ENCODE assay signal across 27 cellular contexts in the genomic region with DNA sequence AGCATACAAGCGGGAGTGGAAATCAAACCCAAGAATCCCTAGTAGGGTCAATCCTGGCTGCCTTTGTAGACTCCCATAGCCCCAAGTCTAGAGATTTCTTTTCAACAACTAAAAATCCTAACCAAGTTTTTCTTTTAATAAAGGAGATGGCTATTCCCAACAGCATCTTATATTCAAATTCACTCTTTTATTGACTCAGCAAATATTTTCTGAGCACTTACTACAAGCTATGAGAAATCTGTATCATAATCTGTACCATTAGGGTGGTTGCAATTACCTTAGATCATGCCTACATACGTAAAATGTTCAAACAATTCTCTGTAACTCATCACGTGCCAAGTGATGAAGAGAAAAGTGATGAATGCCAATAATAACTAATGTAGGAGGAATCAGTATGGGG.
"Had no signal": no experiment of that assay in that cellular context is flagged by ENCODE, and none has a peak within 500 bp of the region (broad histone marks: within the 10 kb centered on the region; RNA-seq: fewer than 3 reads in every experiment).

No MANE protein-coding gene starts in this region.

- H3K36me3 ChIP-seq: uterus had no signal

- H3K27ac ChIP-seq: stomach, suprapubic skin, testis, thoracic aorta, thyroid gland, tibial artery, tibial nerve, transverse colon, upper lobe of left lung, upper lobe of right lung, uterus, vagina had no signal

- H3K4me1 ChIP-seq: stomach, suprapubic skin, testis, thyroid gland, tibial artery, tibial nerve, transverse colon, upper lobe of left lung, upper lobe of right lung, uterus, vagina had no signal

- H3K4me3 ChIP-seq: stomach, suprapubic skin, testis, thoracic aorta, thyroid gland, tibial artery, tibial nerve, transverse colon, upper lobe of left lung, upper lobe of right lung, uterus, vagina had no signal

- DNase-seq: stimulated activated CD4-positive, alpha-beta T cell treated with anti-CD3 and anti-CD28 coated beads, Interleukin-2, amount 100 ng/mL, for 48 hours; stimulated activated CD4-positive, alpha-beta T cell treated with anti-CD3 and anti-CD28 coated beads, Interleukin-4, amount 100 ng/mL, for 1 hour; stimulated activated CD4-positive, alpha-beta T cell treated with anti-CD3 and anti-CD28 coated beads, Interleukin-4, amount 100 ng/mL, for 24 hours; stimulated activated CD4-positive, alpha-beta T cell treated with anti-CD3 and anti-CD28 coated beads, Interleukin-4, amount 100 ng/mL, for 4 hours; stimulated activated CD8-positive, alpha-beta memory T cell treated with anti-CD3 and anti-CD28 coated beads, Interleukin-4, amount 100 ng/mL, for 48 hours; stimulated activated naive B cell treated with anti-CD40 and anti-IgM and Interleukin-4, amounts not matched to agents 10 μg/mL and 1 μg/mL and 100 μg/mL, for 72 hours; stimulated activated naive CD4-positive, alpha-beta T cell; stimulated activated naive CD4-positive, alpha-beta T cell treated with Interleukin-2 at 50 U/mL for 16 hours; stimulated activated naive CD8-positive, alpha-beta T cell treated with anti-CD3 and anti-CD28 coated beads, Interleukin-15, amount 100 ng/mL, for 72 hours; stimulated activated naive CD8-positive, alpha-beta T cell treated with anti-CD3 and anti-CD28 coated beads, Interleukin-15, Interleukin-2, amounts not matched to agents 100 U/mL and 50 U/mL, for 24 hours; stomach; substantia nigra; testis; thyroid gland; tibial artery; transverse colon; trophoblast cell; upper lobe of left lung; upper lobe of right lung; uterus had no signal

- H3K27me3 ChIP-seq: stomach, suprapubic skin, testis, thyroid gland, tibial artery, tibial nerve, transverse colon, upper lobe of left lung, upper lobe of right lung, uterus, vagina had no signal

- H3K9me3 ChIP-seq: stomach, suprapubic skin, testis, thoracic aorta, thyroid gland, tibial artery, tibial nerve, transverse colon, upper lobe of left lung, upper lobe of right lung, uterus, vagina had no signal

- FAIRE-seq: urothelium cell line had no signal

- ATAC-seq: stimulated activated effector memory CD8-positive, alpha-beta T cell treated with anti-CD3 and anti-CD28 coated beads, Interleukin-12 subunit alpha, Interleukin-12 subunit beta, amount 100 ng/mL, for 72 hours; stimulated activated memory B cell treated with anti-CD40 and anti-IgM and Interleukin-4, amounts not matched to agents 10 μg/mL and 1 μg/mL and 100 μg/mL, for 72 hours; stimulated activated naive B cell treated with anti-CD40 and anti-IgM and Interleukin-4, amounts not matched to agents 10 μg/mL and 1 μg/mL and 100 μg/mL, for 72 hours; stimulated activated naive CD8-positive, alpha-beta T cell treated with anti-CD3 and anti-CD28 coated beads, Interleukin-15, amount 100 ng/mL, for 72 hours; stimulated activated naive CD8-positive, alpha-beta T cell treated with anti-CD3 and anti-CD28 coated beads, Interleukin-15, Interleukin-2, amounts not matched to agents 100 U/mL and 50 U/mL, for 24 hours; upper lobe of right lung had no signal
